ENCODE assay signal across 2 cellular contexts in the genomic region with DNA sequence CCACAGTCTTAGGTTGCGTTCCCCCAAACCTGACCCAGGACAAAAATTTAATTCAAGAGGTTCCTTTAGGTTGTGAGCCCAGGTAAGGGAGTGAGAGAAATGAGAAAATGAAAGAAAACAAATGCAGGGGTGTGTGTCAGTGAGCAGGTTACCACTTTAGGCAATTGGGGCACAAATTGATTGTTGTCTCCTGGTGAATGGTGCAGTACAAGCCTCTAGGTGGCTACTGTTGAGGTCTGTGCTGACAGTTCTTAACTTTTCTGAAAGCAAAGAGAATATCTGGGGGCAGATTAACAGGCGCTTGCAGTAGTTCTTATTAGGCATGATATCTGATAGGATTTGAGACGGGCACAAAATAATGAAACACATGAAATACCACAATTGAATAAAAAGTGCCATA.
TF ChIP-seq lines count a peak whose summit lies in the region.

No MANE protein-coding gene starts in this region.

TF ChIP-seq in GM23338, 12 proteins besides CTCF, POLR2A, EP300 and RAD21 (continued from another document):
- TF ChIP-seq POLR2AphosphoS5 (IDR thresholded peaks at IDR 0.05; ENCODE audit: low read depth) (no peak), EZH2phosphoT487 (IDR thresholded peaks at IDR 0.05; ENCODE audit: unreplicated experiment) (no peak), NANOG (IDR thresholded peaks at IDR 0.05; ENCODE audit: borderline replicate concordance) (no peak), ZNF331 (CRISPR knock-in tag; IDR thresholded peaks at IDR 0.05; ENCODE audit: low read depth) (no peak), EZH2 (IDR thresholded peaks at IDR 0.05; ENCODE audit: low read depth, unreplicated experiment) (no peak), STAT1 (IDR thresholded peaks at IDR 0.05; ENCODE audit: unreplicated experiment) (no peak)
- TF ChIP-seq, protein P1, sequence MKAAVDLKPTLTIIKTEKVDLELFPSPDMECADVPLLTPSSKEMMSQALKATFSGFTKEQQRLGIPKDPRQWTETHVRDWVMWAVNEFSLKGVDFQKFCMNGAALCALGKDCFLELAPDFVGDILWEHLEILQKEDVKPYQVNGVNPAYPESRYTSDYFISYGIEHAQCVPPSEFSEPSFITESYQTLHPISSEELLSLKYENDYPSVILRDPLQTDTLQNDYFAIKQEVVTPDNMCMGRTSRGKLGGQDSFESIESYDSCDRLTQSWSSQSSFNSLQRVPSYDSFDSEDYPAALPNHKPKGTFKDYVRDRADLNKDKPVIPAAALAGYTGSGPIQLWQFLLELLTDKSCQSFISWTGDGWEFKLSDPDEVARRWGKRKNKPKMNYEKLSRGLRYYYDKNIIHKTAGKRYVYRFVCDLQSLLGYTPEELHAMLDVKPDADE (IDR thresholded peaks at IDR 0.05) = no peak
- TF ChIP-seq, protein P2, sequence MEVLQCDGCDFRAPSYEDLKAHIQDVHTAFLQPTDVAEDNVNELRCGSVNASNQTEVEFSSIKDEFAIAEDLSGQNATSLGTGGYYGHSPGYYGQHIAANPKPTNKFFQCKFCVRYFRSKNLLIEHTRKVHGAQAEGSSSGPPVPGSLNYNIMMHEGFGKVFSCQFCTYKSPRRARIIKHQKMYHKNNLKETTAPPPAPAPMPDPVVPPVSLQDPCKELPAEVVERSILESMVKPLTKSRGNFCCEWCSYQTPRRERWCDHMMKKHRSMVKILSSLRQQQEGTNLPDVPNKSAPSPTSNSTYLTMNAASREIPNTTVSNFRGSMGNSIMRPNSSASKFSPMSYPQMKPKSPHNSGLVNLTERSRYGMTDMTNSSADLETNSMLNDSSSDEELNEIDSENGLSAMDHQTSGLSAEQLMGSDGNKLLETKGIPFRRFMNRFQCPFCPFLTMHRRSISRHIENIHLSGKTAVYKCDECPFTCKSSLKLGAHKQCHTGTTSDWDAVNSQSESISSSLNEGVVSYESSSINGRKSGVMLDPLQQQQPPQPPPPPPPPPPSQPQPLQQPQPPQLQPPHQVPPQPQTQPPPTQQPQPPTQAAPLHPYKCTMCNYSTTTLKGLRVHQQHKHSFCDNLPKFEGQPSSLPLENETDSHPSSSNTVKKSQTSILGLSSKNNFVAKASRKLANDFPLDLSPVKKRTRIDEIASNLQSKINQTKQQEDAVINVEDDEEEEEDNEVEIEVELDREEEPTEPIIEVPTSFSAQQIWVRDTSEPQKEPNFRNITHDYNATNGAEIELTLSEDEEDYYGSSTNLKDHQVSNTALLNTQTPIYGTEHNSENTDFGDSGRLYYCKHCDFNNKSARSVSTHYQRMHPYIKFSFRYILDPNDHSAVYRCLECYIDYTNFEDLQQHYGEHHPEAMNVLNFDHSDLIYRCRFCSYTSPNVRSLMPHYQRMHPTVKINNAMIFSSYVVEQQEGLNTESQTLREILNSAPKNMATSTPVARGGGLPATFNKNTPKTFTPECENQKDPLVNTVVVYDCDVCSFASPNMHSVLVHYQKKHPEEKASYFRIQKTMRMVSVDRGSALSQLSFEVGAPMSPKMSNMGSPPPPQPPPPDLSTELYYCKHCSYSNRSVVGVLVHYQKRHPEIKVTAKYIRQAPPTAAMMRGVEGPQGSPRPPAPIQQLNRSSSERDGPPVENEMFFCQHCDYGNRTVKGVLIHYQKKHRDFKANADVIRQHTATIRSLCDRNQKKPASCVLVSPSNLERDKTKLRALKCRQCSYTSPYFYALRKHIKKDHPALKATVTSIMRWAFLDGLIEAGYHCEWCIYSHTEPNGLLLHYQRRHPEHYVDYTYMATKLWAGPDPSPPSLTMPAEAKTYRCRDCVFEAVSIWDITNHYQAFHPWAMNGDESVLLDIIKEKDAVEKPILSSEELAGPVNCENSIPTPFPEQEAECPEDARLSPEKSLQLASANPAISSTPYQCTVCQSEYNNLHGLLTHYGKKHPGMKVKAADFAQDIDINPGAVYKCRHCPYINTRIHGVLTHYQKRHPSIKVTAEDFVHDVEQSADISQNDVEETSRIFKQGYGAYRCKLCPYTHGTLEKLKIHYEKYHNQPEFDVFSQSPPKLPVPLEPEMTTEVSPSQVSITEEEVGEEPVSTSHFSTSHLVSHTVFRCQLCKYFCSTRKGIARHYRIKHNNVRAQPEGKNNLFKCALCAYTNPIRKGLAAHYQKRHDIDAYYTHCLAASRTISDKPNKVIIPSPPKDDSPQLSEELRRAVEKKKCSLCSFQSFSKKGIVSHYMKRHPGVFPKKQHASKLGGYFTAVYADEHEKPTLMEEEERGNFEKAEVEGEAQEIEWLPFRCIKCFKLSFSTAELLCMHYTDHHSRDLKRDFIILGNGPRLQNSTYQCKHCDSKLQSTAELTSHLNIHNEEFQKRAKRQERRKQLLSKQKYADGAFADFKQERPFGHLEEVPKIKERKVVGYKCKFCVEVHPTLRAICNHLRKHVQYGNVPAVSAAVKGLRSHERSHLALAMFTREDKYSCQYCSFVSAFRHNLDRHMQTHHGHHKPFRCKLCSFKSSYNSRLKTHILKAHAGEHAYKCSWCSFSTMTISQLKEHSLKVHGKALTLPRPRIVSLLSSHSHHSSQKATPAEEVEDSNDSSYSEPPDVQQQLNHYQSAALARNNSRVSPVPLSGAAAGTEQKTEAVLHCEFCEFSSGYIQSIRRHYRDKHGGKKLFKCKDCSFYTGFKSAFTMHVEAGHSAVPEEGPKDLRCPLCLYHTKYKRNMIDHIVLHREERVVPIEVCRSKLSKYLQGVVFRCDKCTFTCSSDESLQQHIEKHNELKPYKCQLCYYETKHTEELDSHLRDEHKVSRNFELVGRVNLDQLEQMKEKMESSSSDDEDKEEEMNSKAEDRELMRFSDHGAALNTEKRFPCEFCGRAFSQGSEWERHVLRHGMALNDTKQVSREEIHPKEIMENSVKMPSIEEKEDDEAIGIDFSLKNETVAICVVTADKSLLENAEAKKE (CRISPR knock-in tag; IDR thresholded peaks at IDR 0.05) = no peak

TF ChIP-seq in WTC11, 78 proteins besides CTCF, POLR2A, EP300 and RAD21 (continued from another document):
- TF ChIP-seq, protein P3, sequence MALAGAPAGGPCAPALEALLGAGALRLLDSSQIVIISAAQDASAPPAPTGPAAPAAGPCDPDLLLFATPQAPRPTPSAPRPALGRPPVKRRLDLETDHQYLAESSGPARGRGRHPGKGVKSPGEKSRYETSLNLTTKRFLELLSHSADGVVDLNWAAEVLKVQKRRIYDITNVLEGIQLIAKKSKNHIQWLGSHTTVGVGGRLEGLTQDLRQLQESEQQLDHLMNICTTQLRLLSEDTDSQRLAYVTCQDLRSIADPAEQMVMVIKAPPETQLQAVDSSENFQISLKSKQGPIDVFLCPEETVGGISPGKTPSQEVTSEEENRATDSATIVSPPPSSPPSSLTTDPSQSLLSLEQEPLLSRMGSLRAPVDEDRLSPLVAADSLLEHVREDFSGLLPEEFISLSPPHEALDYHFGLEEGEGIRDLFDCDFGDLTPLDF (CRISPR knock-in tag; IDR thresholded peaks at IDR 0.05) = no peak
- no peak for TF ChIP-seq ZNF317 (CRISPR knock-in tag; IDR thresholded peaks at IDR 0.05; ENCODE audit: borderline replicate concordance, low read depth)
- TF ChIP-seq, protein P4, sequence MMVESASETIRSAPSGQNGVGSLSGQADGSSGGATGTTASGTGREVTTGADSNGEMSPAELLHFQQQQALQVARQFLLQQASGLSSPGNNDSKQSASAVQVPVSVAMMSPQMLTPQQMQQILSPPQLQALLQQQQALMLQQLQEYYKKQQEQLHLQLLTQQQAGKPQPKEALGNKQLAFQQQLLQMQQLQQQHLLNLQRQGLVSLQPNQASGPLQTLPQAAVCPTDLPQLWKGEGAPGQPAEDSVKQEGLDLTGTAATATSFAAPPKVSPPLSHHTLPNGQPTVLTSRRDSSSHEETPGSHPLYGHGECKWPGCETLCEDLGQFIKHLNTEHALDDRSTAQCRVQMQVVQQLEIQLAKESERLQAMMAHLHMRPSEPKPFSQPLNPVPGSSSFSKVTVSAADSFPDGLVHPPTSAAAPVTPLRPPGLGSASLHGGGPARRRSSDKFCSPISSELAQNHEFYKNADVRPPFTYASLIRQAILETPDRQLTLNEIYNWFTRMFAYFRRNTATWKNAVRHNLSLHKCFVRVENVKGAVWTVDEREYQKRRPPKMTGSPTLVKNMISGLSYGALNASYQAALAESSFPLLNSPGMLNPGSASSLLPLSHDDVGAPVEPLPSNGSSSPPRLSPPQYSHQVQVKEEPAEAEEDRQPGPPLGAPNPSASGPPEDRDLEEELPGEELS (CRISPR knock-in tag; IDR thresholded peaks at IDR 0.05) = no peak
